Comparison of ENCODE assay signal across 25 cellular contexts in genomic region chr17:17763136-17763535, GRCh38.
DNase-seq lines count a peak whose midpoint lies in the region; ATAC-seq and TF ChIP-seq lines count a peak whose summit lies in the region.
"Had no signal": no experiment of that assay in that cellular context is flagged by ENCODE, and none has a peak within 500 bp of the region (broad histone marks: within the 10 kb centered on the region; RNA-seq: fewer than 3 reads in every experiment).

No MANE protein-coding gene starts in this region.

- DNase-seq in Karpas-422 (no peak), esophagus muscularis mucosa (ENCODE audit: extremely low spot score) (no peak), neuronal stem cell (ENCODE audit: low spot score) (no peak)
- DNase-seq in activated CD4-positive, alpha-beta T cell treated with anti-CD3 and anti-CD28 coated beads, Interleukin-2, amount 10 ng/mL, durations not matched to agents 24 days and 14 days, result no peak
- DNase-seq: activated CD4-positive, alpha-beta T cell treated with anti-CD3 and anti-CD28 coated beads, Interleukin-2, amount 50 U/mL, for 48 hours; activated CD4-positive, CD25-positive, alpha-beta regulatory T cell; activated effector memory CD4-positive, alpha-beta T cell treated with Interleukin-2 at 50 U/mL for 16 hours; brain microvascular endothelial cell; Calu3; effector memory CD8-positive, alpha-beta T cell; esophagus squamous epithelium; gastrocnemius medialis; hypothalamus; MM.1S; NCI-H2081 treated with DMSO at 0.1 percent for 48 hours; NCI-H446 treated with DMSO at 0.1 percent for 48 hours; PC-3; Right ventricle myocardium superior had no signal

- H3K36me3 Mint-ChIP-seq in activated CD4-positive, alpha-beta T cell treated with anti-CD3 and anti-CD28 coated beads, Interleukin-2, amount 10 ng/mL, durations not matched to agents 24 days and 14 days (ENCODE audit: low read depth), result peaks cover 1% of the 10 kb centered on the region

- no peak for TF ChIP-seq CTCF in esophagus muscularis mucosa (IDR thresholded peaks at IDR 0.05)

- peaks cover 12% of the 10 kb centered on the region for H3K4me1 Mint-ChIP-seq in activated CD4-positive, alpha-beta T cell treated with anti-CD3 and anti-CD28 coated beads, Interleukin-2, amount 10 ng/mL, durations not matched to agents 24 days and 14 days

- no peak overlapping the region for H3K27ac Mint-ChIP-seq in activated CD4-positive, alpha-beta T cell treated with anti-CD3 and anti-CD28 coated beads, Interleukin-2, amount 10 ng/mL, durations not matched to agents 24 days and 14 days

- peak overlapping the region; percentile 86 for H3K4me2 ChIP-seq in BLaER1
- H3K4me2 ChIP-seq in Karpas-422 (ENCODE audit: low read depth, low read length, poor library complexity, severe bottlenecking), result no peak overlapping the region
- H3K4me2 ChIP-seq in neuronal stem cell (ENCODE audit: insufficient read depth, low read length, poor library complexity, severe bottlenecking), result no peak overlapping the region
- H3K4me2 ChIP-seq: smooth muscle cell had no signal

- TF ChIP-seq POLR2A in esophagus muscularis mucosa (IDR thresholded peaks at IDR 0.05; ENCODE audit: low read depth), result no peak

- no peak overlapping the region for H3K4me3 Mint-ChIP-seq in activated CD4-positive, alpha-beta T cell treated with anti-CD3 and anti-CD28 coated beads, Interleukin-2, amount 10 ng/mL, durations not matched to agents 24 days and 14 days
- H3K4me3 Mint-ChIP-seq: CD14-positive monocyte; effector memory CD8-positive, alpha-beta T cell had no signal

- WGBS in esophagus muscularis mucosa, result 64% methylated on average over 9 of the region's 9 CpGs
- WGBS in neuronal stem cell (ENCODE audit: extremely low coverage in 2 of 2, insufficient read length in 2 of 2, insufficient replicate concordance in 1 of 2), 2 donors, result no CpG with 5 or more reads among the region's 9 CpGs

- TF ChIP-seq EP300 in esophagus muscularis mucosa (IDR thresholded peaks at IDR 0.05), result no peak

- H3K27me3 Mint-ChIP-seq in activated CD4-positive, alpha-beta T cell treated with anti-CD3 and anti-CD28 coated beads, Interleukin-2, amount 10 ng/mL, durations not matched to agents 24 days and 14 days, result no peaks in the 10 kb centered on the region
- H3K27me3 Mint-ChIP-seq: effector memory CD8-positive, alpha-beta T cell had no signal

- peaks cover 100% of the 10 kb centered on the region for H3K4me1 ChIP-seq in BLaER1
- peaks cover 61% of the 10 kb centered on the region for H3K4me1 ChIP-seq in Karpas-422 (ENCODE audit: low read length)
- peaks cover 37 to 69% (median 59%) of the 10 kb centered on the region in 4 donors for H3K4me1 ChIP-seq in esophagus muscularis mucosa
- H3K4me1 ChIP-seq in neuronal stem cell (ENCODE audit: control insufficient read depth in 2 of 2, insufficient read depth in 1 of 2, low read depth in 1 of 2, low read length in 2 of 2), result peaks cover 28 to 38% of the 10 kb centered on the region in 2 donors

- no peak overlapping the region for H4K8ac ChIP-seq in neuronal stem cell (ENCODE audit: low read depth, low read length)

- H2BK5ac ChIP-seq in neuronal stem cell (ENCODE audit: low read length), result no peak overlapping the region

- ATAC-seq in GM19023 (IDR thresholded peaks at IDR 0.05; ENCODE audit: unreplicated experiment) (no peak), HG03280 (IDR thresholded peaks at IDR 0.05; ENCODE audit: unreplicated experiment) (no peak), GM21515 (IDR thresholded peaks at IDR 0.05; ENCODE audit: unreplicated experiment) (no peak)
- ATAC-seq: effector memory CD8-positive, alpha-beta T cell; gastrocnemius medialis; PC-3 had no signal

- peak overlapping the region; percentile 68 for H3K18ac ChIP-seq in neuronal stem cell (ENCODE audit: low read length)

- H3K36me3 ChIP-seq in BLaER1 (peaks cover 44% of the 10 kb centered on the region), Karpas-422 (ENCODE audit: insufficient read depth, low read length) (no peaks in the 10 kb centered on the region), esophagus muscularis mucosa (no peaks in the 10 kb centered on the region), neuronal stem cell (replicated peaks in 1 of 2; ENCODE audit: control insufficient read depth in 2 of 2, insufficient read depth in 2 of 2, low read length in 2 of 2) (peaks cover 3 to 39% of the 10 kb centered on the region in 2 donors)
- H3K36me3 ChIP-seq: gastrocnemius medialis had no signal

- peaks cover 12% of the 10 kb centered on the region for H3K79me1 ChIP-seq in neuronal stem cell (ENCODE audit: low read depth, low read length)

- no peak overlapping the region for H2BK120ac ChIP-seq in neuronal stem cell (ENCODE audit: low read depth, low read length)

- no peak overlapping the region for H2AK5ac ChIP-seq in neuronal stem cell (ENCODE audit: low read depth, low read length)

- no peaks in the 10 kb centered on the region for H3K27me3 ChIP-seq in BLaER1
- H3K27me3 ChIP-seq in Karpas-422 (ENCODE audit: low read length), result no peaks in the 10 kb centered on the region
- no peaks in the 10 kb centered on the region for H3K27me3 ChIP-seq in esophagus muscularis mucosa
- H3K27me3 ChIP-seq in neuronal stem cell (ENCODE audit: control insufficient read depth in 3 of 3, insufficient read depth in 3 of 3, low read depth in 1 of 3, low read length in 3 of 3), result no peaks in the 10 kb centered on the region
- H3K27me3 ChIP-seq: brain microvascular endothelial cell, esophagus squamous epithelium, gastrocnemius medialis had no signal

- H3K23ac ChIP-seq in neuronal stem cell (ENCODE audit: low read depth, low read length, poor library complexity), result no peak overlapping the region

- H3K27ac ChIP-seq in BLaER1 (peak overlapping the region; percentile 57), Karpas-422 (ENCODE audit: low read length) (peak overlapping the region; percentile 99), esophagus muscularis mucosa (replicated peaks in 1 of 4) (peak overlapping the region in 3 of 4 donors; percentile 18 to 57 (median 46)), neuronal stem cell (replicated peaks; ENCODE audit: low read length) (peak overlapping the region; percentile 30)
- H3K27ac ChIP-seq: brain microvascular endothelial cell, esophagus squamous epithelium, neutrophil had no signal

- H3K4me3 ChIP-seq in BLaER1 (no peak overlapping the region), Karpas-422 (ENCODE audit: low read length) (no peak overlapping the region), esophagus muscularis mucosa (no peak overlapping the region), neuronal stem cell (ENCODE audit: low read length in 2 of 2) (no peak overlapping the region)
- H3K4me3 ChIP-seq: esophagus squamous epithelium, gastrocnemius medialis, smooth muscle cell had no signal

- intact Hi-C loops in esophagus muscularis mucosa (cut with DNase I), result no loop called here
- intact Hi-C loops in activated CD4-positive, alpha-beta T cell treated with anti-CD3 and anti-CD28 coated beads, Interleukin-2, amount 10 ng/mL, durations not matched to agents 24 days and 14 days (cut with micrococcal nuclease), result no loop called here

- H4K91ac ChIP-seq in neuronal stem cell (ENCODE audit: low read depth, low read length, poor library complexity), result no peak overlapping the region

- no peaks in the 10 kb centered on the region for H3K9me2 ChIP-seq in Karpas-422 (replicated peaks; ENCODE audit: insufficient read depth, low read length)

- peaks cover 56% of the 10 kb centered on the region for H3K79me2 ChIP-seq in Karpas-422 (ENCODE audit: low read length)

- no peak overlapping the region for H2BK12ac ChIP-seq in neuronal stem cell (ENCODE audit: low read length)

- no peaks in the 10 kb centered on the region for H3K9me3 ChIP-seq in BLaER1
- H3K9me3 ChIP-seq in Karpas-422 (ENCODE audit: low read length), result no peaks in the 10 kb centered on the region
- no peaks in the 10 kb centered on the region for H3K9me3 ChIP-seq in esophagus muscularis mucosa
- H3K9me3 ChIP-seq in neuronal stem cell (replicated peaks in 1 of 2; ENCODE audit: control insufficient read depth in 2 of 2, insufficient read depth in 1 of 2, low read depth in 1 of 2, low read length in 2 of 2), result no peaks in the 10 kb centered on the region
- H3K9me3 ChIP-seq: esophagus squamous epithelium, gastrocnemius medialis, neutrophil had no signal

- H4K20me1 ChIP-seq in BLaER1 (peaks cover 100% of the 10 kb centered on the region), Karpas-422 (ENCODE audit: insufficient read depth, low read depth, low read length) (no peaks in the 10 kb centered on the region)

- no peak overlapping the region for H3K4ac ChIP-seq in neuronal stem cell (ENCODE audit: low read length)

- H3K9ac ChIP-seq in BLaER1, result no peak overlapping the region
- H3K9ac ChIP-seq in Karpas-422 (ENCODE audit: low read length), result no peak overlapping the region
- H3K9ac ChIP-seq in neuronal stem cell (ENCODE audit: low read depth, low read length, poor library complexity), result no peak overlapping the region

- H2AFZ ChIP-seq in Karpas-422 (ENCODE audit: low read length), result no peak overlapping the region
- H2AFZ ChIP-seq in neuronal stem cell (ENCODE audit: low read length), result no peak overlapping the region

- no peak overlapping the region for H2BK15ac ChIP-seq in neuronal stem cell (ENCODE audit: low read length)

- no peaks in the 10 kb centered on the region for H3K9me3 Mint-ChIP-seq in activated CD4-positive, alpha-beta T cell treated with anti-CD3 and anti-CD28 coated beads, Interleukin-2, amount 10 ng/mL, durations not matched to agents 24 days and 14 days
- H3K9me3 Mint-ChIP-seq: CD14-positive monocyte; effector memory CD8-positive, alpha-beta T cell had no signal

- H3K14ac ChIP-seq in neuronal stem cell (ENCODE audit: low read length), result peak overlapping the region; percentile 32

Comparison
In these comparisons a context has a peak if more than half of its experiments do, and no peak if none do; other contexts are left out.
1. H3K27ac ChIP-seq: peak in every context shown above with its lines; median percentile 99 in Karpas-422; 57 in BLaER1; 46 in esophagus muscularis mucosa; 30 in neuronal stem cell.